Comparison of ENCODE assay signal across 23 cellular contexts in the genomic region with DNA sequence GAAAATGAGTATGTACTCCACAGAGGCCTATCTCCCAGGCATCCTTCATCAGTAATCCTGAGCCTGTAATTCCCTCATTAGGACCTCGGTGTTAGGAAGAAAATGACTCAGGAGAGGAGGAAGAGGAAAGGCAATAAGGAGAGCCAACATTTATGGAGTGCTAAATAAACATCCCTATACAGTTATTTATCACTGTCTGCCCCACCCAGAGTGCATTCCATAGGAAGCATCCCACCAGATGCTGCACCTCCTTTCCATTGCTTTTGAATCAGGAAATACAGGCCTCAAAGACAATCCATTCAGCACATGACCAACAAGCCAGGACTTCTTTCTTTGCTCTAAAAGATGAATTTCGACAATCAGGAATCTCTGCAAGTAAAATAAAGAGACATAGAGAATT.
"Had no signal": no experiment of that assay in that cellular context is flagged by ENCODE, and none has a peak within 500 bp of the region (broad histone marks: within the 10 kb centered on the region; RNA-seq: fewer than 3 reads in every experiment).

No MANE protein-coding gene starts in this region.

- H3K27ac ChIP-seq: dorsolateral prefrontal cortex, gastrocnemius medialis, psoas muscle, right lobe of liver, suprapubic skin, thyroid gland had no signal

- H3K9me3 Mint-ChIP-seq: naive B cell; nephron progenitor cell; stimulated activated effector memory CD8-positive, alpha-beta T cell treated with anti-CD3 and anti-CD28 coated beads, Interleukin-12 subunit alpha, Interleukin-12 subunit beta, amount 100 ng/mL, for 72 hours; type B pancreatic cell had no signal

- H3K27me3 Mint-ChIP-seq: naive B cell, type B pancreatic cell had no signal

- H3K4me3 Mint-ChIP-seq: naive B cell; nephron progenitor cell; stimulated activated effector memory CD8-positive, alpha-beta T cell treated with anti-CD3 and anti-CD28 coated beads, Interleukin-12 subunit alpha, Interleukin-12 subunit beta, amount 100 ng/mL, for 72 hours; type B pancreatic cell had no signal

- H3K4me1 ChIP-seq: gastrocnemius medialis, psoas muscle, right lobe of liver, suprapubic skin, thyroid gland had no signal

- FAIRE-seq: urothelium cell line had no signal

- H3K36me3 ChIP-seq: gastrocnemius medialis, right lobe of liver, suprapubic skin, thyroid gland had no signal

- H3K27ac Mint-ChIP-seq: naive B cell; nephron progenitor cell; stimulated activated effector memory CD8-positive, alpha-beta T cell treated with anti-CD3 and anti-CD28 coated beads, Interleukin-12 subunit alpha, Interleukin-12 subunit beta, amount 100 ng/mL, for 72 hours; type B pancreatic cell had no signal

- ATAC-seq: esophagus mucosa; gastrocnemius medialis; left lobe of liver; psoas muscle; right lobe of liver; stimulated activated effector memory CD8-positive, alpha-beta T cell treated with anti-CD3 and anti-CD28 coated beads, Interleukin-12 subunit alpha, Interleukin-12 subunit beta, amount 100 ng/mL, for 72 hours; stimulated activated naive CD8-positive, alpha-beta T cell treated with anti-CD3 and anti-CD28 coated beads, Interleukin-15, Interleukin-2, amounts not matched to agents 100 U/mL and 50 U/mL, for 24 hours had no signal

- H3K4me1 Mint-ChIP-seq: naive B cell; stimulated activated effector memory CD8-positive, alpha-beta T cell treated with anti-CD3 and anti-CD28 coated beads, Interleukin-12 subunit alpha, Interleukin-12 subunit beta, amount 100 ng/mL, for 72 hours had no signal

- H3K36me3 Mint-ChIP-seq: naive B cell; stimulated activated effector memory CD8-positive, alpha-beta T cell treated with anti-CD3 and anti-CD28 coated beads, Interleukin-12 subunit alpha, Interleukin-12 subunit beta, amount 100 ng/mL, for 72 hours; type B pancreatic cell had no signal

- H3K27me3 ChIP-seq: dorsolateral prefrontal cortex, gastrocnemius medialis, right lobe of liver, suprapubic skin, thyroid gland had no signal

- H3K9me3 ChIP-seq: gastrocnemius medialis, psoas muscle, right lobe of liver, suprapubic skin, thyroid gland had no signal

- DNase-seq: cortex of kidney; dorsolateral prefrontal cortex; effector CD8-positive, alpha-beta T cell; gastrocnemius medialis; head of caudate nucleus; hippocampal formation; kidney glomerular epithelial cell; midbrain; naive B cell; nephron progenitor cell; psoas muscle; retina; right lobe of liver; stimulated activated CD4-positive, alpha-beta T cell treated with anti-CD3 and anti-CD28 coated beads, Interleukin-4, amount 100 ng/mL, for 1 hour; stimulated activated CD8-positive, alpha-beta memory T cell treated with anti-CD3 and anti-CD28 coated beads, Interleukin-4, amount 100 ng/mL, for 48 hours; stimulated activated naive CD8-positive, alpha-beta T cell treated with anti-CD3 and anti-CD28 coated beads, Interleukin-15, Interleukin-2, amounts not matched to agents 100 U/mL and 50 U/mL, for 24 hours; thyroid gland had no signal

- H3K4me3 ChIP-seq: dorsolateral prefrontal cortex, gastrocnemius medialis, psoas muscle, right lobe of liver, suprapubic skin, thyroid gland had no signal
